In genomic region chr17:44310188-44310587, GRCh38 we compare ENCODE assay signal across 35 cellular contexts. TPM values are rescaled to one million over a fixed set of nuclear protein-coding genes. Genes with fewer than 3 reads are reported as not detected.
DNase-seq lines count a peak whose midpoint lies in the region; ATAC-seq, FAIRE-seq and TF ChIP-seq lines count a peak whose summit lies in the region.
"Had no signal": no experiment of that assay in that cellular context is flagged by ENCODE, and none has a peak within 500 bp of the region (broad histone marks: within the 10 kb centered on the region; RNA-seq: fewer than 3 reads in every experiment).

No MANE protein-coding gene starts in this region.

- peaks cover 29% of the 10 kb centered on the region for H3K4me1 Mint-ChIP-seq in stimulated activated naive CD8-positive, alpha-beta T cell treated with anti-CD3 and anti-CD28 coated beads, Interleukin-15, amount 100 ng/mL, for 72 hours
- H3K4me1 Mint-ChIP-seq in astrocyte (ENCODE audit: low read depth, unreplicated experiment) (peaks cover 4% of the 10 kb centered on the region), endothelial cell (ENCODE audit: unreplicated experiment) (peaks cover 4% of the 10 kb centered on the region)
- H3K4me1 Mint-ChIP-seq in naive thymus-derived CD8-positive, alpha-beta T cell, result peaks cover 12 to 25% (median 17%) of the 10 kb centered on the region in 4 donors
- H3K4me1 Mint-ChIP-seq in T-helper 2 cell treated with Interferon-gamma antibody and Interleukin-4, amounts not matched to agents 5 μg/mL and 100 μg/mL, for 36 hours (ENCODE audit: low read depth), result peaks cover 2% of the 10 kb centered on the region

- H3K9ac ChIP-seq in astrocyte (ENCODE audit: low read length), result no peak overlapping the region
- H3K9ac ChIP-seq: BLaER1 treated with 17β-estradiol and CSF1 and Interleukin-3, amounts not matched to agents 10 nM and 100 nM had no signal

- no peak for ATAC-seq in stimulated activated naive CD8-positive, alpha-beta T cell treated with anti-CD3 and anti-CD28 coated beads, Interleukin-15, amount 100 ng/mL, for 72 hours
- no peak for ATAC-seq in stimulated activated naive CD8-positive, alpha-beta T cell treated with anti-CD3 and anti-CD28 coated beads, Interleukin-15, Interleukin-2, amounts not matched to agents 100 U/mL and 50 U/mL, for 24 hours
- ATAC-seq in naive thymus-derived CD8-positive, alpha-beta T cell, result no peak
- ATAC-seq in HG03571 (IDR thresholded peaks at IDR 0.05; ENCODE audit: unreplicated experiment), result no peak
- ATAC-seq: activated CD4-positive, alpha-beta T cell treated with anti-CD3 and anti-CD28 coated beads for 36 hours; heart right ventricle; K562; SK-N-SH treated with all-trans-retinoic acid at 6 μM for 48 hours had no signal

- no peak overlapping the region for H3K4me3 ChIP-seq in astrocyte (ENCODE audit: insufficient read depth, low read depth, low read length)
- H3K4me3 ChIP-seq: BLaER1 treated with 17β-estradiol and CSF1 and Interleukin-3, amounts not matched to agents 10 nM and 100 nM; breast epithelium; esophagus muscularis mucosa; heart right ventricle; K562; stomach; tibial artery had no signal

- peaks cover 24% of the 10 kb centered on the region for H3K27me3 ChIP-seq in astrocyte (ENCODE audit: insufficient read depth, low read length)

- no peak overlapping the region for H3K27ac ChIP-seq in astrocyte (ENCODE audit: low read depth, low read length)
- H3K27ac ChIP-seq: BLaER1 treated with 17β-estradiol and CSF1 and Interleukin-3, amounts not matched to agents 10 nM and 100 nM; breast epithelium; esophagus muscularis mucosa; foreskin keratinocyte; heart right ventricle; stomach; tibial artery had no signal

- POLR2A ChIA-PET in naive thymus-derived CD8-positive, alpha-beta T cell (lab: Charles Lee), result interaction anchor here (0.6 to 3.1 kb wide), 3 partner anchors 14 to 92 kb away, joined by 3 to 28 read pairs (median 3); partner anchors contain the start of gene SLC25A39

- H3K4me2 ChIP-seq in astrocyte (ENCODE audit: low read length), result no peak overlapping the region

- peak overlapping the region; percentile 13 to 46 for H3K4me3 Mint-ChIP-seq in stimulated activated naive CD8-positive, alpha-beta T cell treated with anti-CD3 and anti-CD28 coated beads, Interleukin-15, amount 100 ng/mL, for 72 hours
- peak overlapping the region; percentile 62 for H3K4me3 Mint-ChIP-seq in astrocyte (ENCODE audit: unreplicated experiment)
- peak overlapping the region in 7 of 10 donors; percentile 14 to 65 (median 52) for H3K4me3 Mint-ChIP-seq in naive thymus-derived CD8-positive, alpha-beta T cell
- no peak overlapping the region for H3K4me3 Mint-ChIP-seq in endothelial cell (ENCODE audit: unreplicated experiment)
- H3K4me3 Mint-ChIP-seq in T-helper 2 cell treated with Interferon-gamma antibody and Interleukin-4, amounts not matched to agents 5 μg/mL and 100 μg/mL, for 36 hours, result no peak overlapping the region
- H3K4me3 Mint-ChIP-seq: activated CD4-positive, alpha-beta T cell treated with anti-CD3 and anti-CD28 coated beads for 36 hours had no signal

- H3K4me1 ChIP-seq in astrocyte (ENCODE audit: insufficient read depth, low read length), result peaks cover 3% of the 10 kb centered on the region
- H3K4me1 ChIP-seq: foreskin keratinocyte had no signal

- H3K9me3 ChIP-seq in astrocyte (ENCODE audit: insufficient read depth, low read depth, low read length), result no peaks in the 10 kb centered on the region
- H3K9me3 ChIP-seq: BLaER1 treated with 17β-estradiol and CSF1 and Interleukin-3, amounts not matched to agents 10 nM and 100 nM; breast epithelium; esophagus muscularis mucosa; heart right ventricle; stomach; tibial artery had no signal

- H3K36me3 Mint-ChIP-seq in astrocyte (ENCODE audit: low read depth, unreplicated experiment) (peaks cover 2% of the 10 kb centered on the region), endothelial cell (ENCODE audit: low read depth, unreplicated experiment) (no peaks in the 10 kb centered on the region)
- H3K36me3 Mint-ChIP-seq in naive thymus-derived CD8-positive, alpha-beta T cell, result no peaks in the 10 kb centered on the region
- H3K36me3 Mint-ChIP-seq in T-helper 2 cell treated with Interferon-gamma antibody and Interleukin-4, amounts not matched to agents 5 μg/mL and 100 μg/mL, for 36 hours (ENCODE audit: low read depth), result no peaks in the 10 kb centered on the region

- H3K36me3 ChIP-seq in astrocyte (ENCODE audit: insufficient read depth, low read length), result no peaks in the 10 kb centered on the region
- H3K36me3 ChIP-seq: BLaER1 treated with 17β-estradiol and CSF1 and Interleukin-3, amounts not matched to agents 10 nM and 100 nM; breast epithelium; esophagus muscularis mucosa; heart right ventricle; stomach; tibial artery had no signal

- no peak overlapping the region for H2AFZ ChIP-seq in astrocyte (ENCODE audit: low read depth, low read length)

- DNase-seq in stimulated activated naive CD8-positive, alpha-beta T cell treated with anti-CD3 and anti-CD28 coated beads, Interleukin-15, amount 100 ng/mL, for 72 hours, result no peak
- DNase-seq in stimulated activated naive CD8-positive, alpha-beta T cell treated with anti-CD3 and anti-CD28 coated beads, Interleukin-15, Interleukin-2, amounts not matched to agents 100 U/mL and 50 U/mL, for 24 hours, result no peak
- DNase-seq in astrocyte (ENCODE audit: low read depth) (no peak), endothelial cell (ENCODE audit: low spot score) (no peak)
- DNase-seq in naive thymus-derived CD8-positive, alpha-beta T cell, result no peak
- no peak for DNase-seq in T-helper 2 cell treated with Interferon-gamma antibody and Interleukin-4, amounts not matched to agents 5 μg/mL and 100 μg/mL, for 36 hours (ENCODE audit: low spot score)
- DNase-seq: ACHN; activated CD4-positive, alpha-beta T cell treated with anti-CD3 and anti-CD28 coated beads for 36 hours; activated CD8-positive, alpha-beta memory T cell treated with anti-CD3 and anti-CD28 coated beads for 24 hours; activated gamma-delta T cell treated with Interleukin-2 at 50 U/mL for 16 hours; amniotic stem cell; COR-L47; DMS79; effector CD8-positive, alpha-beta T cell; foreskin keratinocyte; GF-D8; heart right ventricle; mammary epithelial cell; MM.1S; NCI-H1436; NCI-H2081 treated with DMSO at 0.1 percent for 48 hours; NCI-H226; stomach; T-helper 2 cell; tibial artery had no signal

- TF ChIP-seq CTCF in astrocyte (IDR thresholded peaks at IDR 0.05; ENCODE audit: insufficient read depth, low read depth, low read length), result no peak
- TF ChIP-seq CTCF in endothelial cell (IDR thresholded peaks at IDR 0.05; ENCODE audit: unreplicated experiment), result no peak

- H3K27me3 Mint-ChIP-seq in stimulated activated naive CD8-positive, alpha-beta T cell treated with anti-CD3 and anti-CD28 coated beads, Interleukin-15, amount 100 ng/mL, for 72 hours, result peaks cover 76% of the 10 kb centered on the region
- H3K27me3 Mint-ChIP-seq in astrocyte (ENCODE audit: low read depth, unreplicated experiment) (peaks cover 30% of the 10 kb centered on the region), endothelial cell (ENCODE audit: unreplicated experiment) (peaks cover 19% of the 10 kb centered on the region)
- peaks cover 10 to 39% (median 30%) of the 10 kb centered on the region in 5 donors for H3K27me3 Mint-ChIP-seq in naive thymus-derived CD8-positive, alpha-beta T cell
- H3K27me3 Mint-ChIP-seq in T-helper 2 cell treated with Interferon-gamma antibody and Interleukin-4, amounts not matched to agents 5 μg/mL and 100 μg/mL, for 36 hours (ENCODE audit: low read depth), result peaks cover 53% of the 10 kb centered on the region

- no peaks in the 10 kb centered on the region for H3K9me3 Mint-ChIP-seq in stimulated activated naive CD8-positive, alpha-beta T cell treated with anti-CD3 and anti-CD28 coated beads, Interleukin-15, amount 100 ng/mL, for 72 hours
- no peaks in the 10 kb centered on the region for H3K9me3 Mint-ChIP-seq in astrocyte (ENCODE audit: unreplicated experiment)
- no peaks in the 10 kb centered on the region for H3K9me3 Mint-ChIP-seq in naive thymus-derived CD8-positive, alpha-beta T cell
- no peaks in the 10 kb centered on the region for H3K9me3 Mint-ChIP-seq in endothelial cell (ENCODE audit: unreplicated experiment)
- no peaks in the 10 kb centered on the region for H3K9me3 Mint-ChIP-seq in T-helper 2 cell treated with Interferon-gamma antibody and Interleukin-4, amounts not matched to agents 5 μg/mL and 100 μg/mL, for 36 hours

- H3K79me2 ChIP-seq in astrocyte (ENCODE audit: insufficient read depth, low read length), result no peaks in the 10 kb centered on the region

- no peak overlapping the region for H3K27ac Mint-ChIP-seq in stimulated activated naive CD8-positive, alpha-beta T cell treated with anti-CD3 and anti-CD28 coated beads, Interleukin-15, amount 100 ng/mL, for 72 hours
- H3K27ac Mint-ChIP-seq in astrocyte (ENCODE audit: unreplicated experiment) (no peak overlapping the region), endothelial cell (ENCODE audit: unreplicated experiment) (no peak overlapping the region)
- no peak overlapping the region for H3K27ac Mint-ChIP-seq in naive thymus-derived CD8-positive, alpha-beta T cell
- no peak overlapping the region for H3K27ac Mint-ChIP-seq in T-helper 2 cell treated with Interferon-gamma antibody and Interleukin-4, amounts not matched to agents 5 μg/mL and 100 μg/mL, for 36 hours
- H3K27ac Mint-ChIP-seq: activated CD4-positive, alpha-beta T cell treated with anti-CD3 and anti-CD28 coated beads for 36 hours had no signal

- no peaks in the 10 kb centered on the region for H4K20me1 ChIP-seq in astrocyte (ENCODE audit: insufficient read depth, low read length)

- no peak for FAIRE-seq in astrocyte (lab: Jason Lieb, UNC)
- FAIRE-seq: colon, K562 had no signal

RNA-seq across cellular contexts. Expression of gene RUNDC3A, which starts 1.8 kb away (rescaled TPM):
- 2.0 and 3.4 TPM in 2 replicates for total RNA-seq in astrocyte
- not detected for total RNA-seq in naive thymus-derived CD8-positive, alpha-beta T cell
- polyA plus RNA-seq in naive thymus-derived CD8-positive, alpha-beta T cell, result not detected
- total RNA-seq in endothelial cell (ENCODE audit: unreplicated experiment), result 0.82 TPM
- total RNA-seq: K562 had no signal
- polyA plus RNA-seq: K562 had no signal

RNA-seq across cellular contexts. Expression of gene SLC25A39, which starts 14.4 kb away (rescaled TPM):
- total RNA-seq in astrocyte (80.6 and 80.9 TPM in 2 replicates), endothelial cell (ENCODE audit: unreplicated experiment) (124 TPM)
- 10 to 100 TPM; 94.9 to 98.8 TPM for total RNA-seq in naive thymus-derived CD8-positive, alpha-beta T cell
- polyA plus RNA-seq in naive thymus-derived CD8-positive, alpha-beta T cell, result 100 to 1,000 TPM; 133 to 176 (median 162) TPM

RNA-seq across cellular contexts. Expression of gene GRN, which starts 34.9 kb away (rescaled TPM):
- total RNA-seq in astrocyte, result 327 and 338 TPM in 2 replicates
- total RNA-seq in naive thymus-derived CD8-positive, alpha-beta T cell, result 10 to 100 TPM; 27.5 to 33.5 TPM
- polyA plus RNA-seq in naive thymus-derived CD8-positive, alpha-beta T cell, result 10 to 100 TPM; 24.8 to 43.7 (median 41.6) TPM
- total RNA-seq in endothelial cell (ENCODE audit: unreplicated experiment), result 904 TPM

RNA-seq across cellular contexts. Expression of gene SLC4A1, which starts 42.3 kb away (rescaled TPM):
- not detected in 2 replicates for total RNA-seq in astrocyte
- total RNA-seq in naive thymus-derived CD8-positive, alpha-beta T cell, result not detected
- polyA plus RNA-seq in naive thymus-derived CD8-positive, alpha-beta T cell, result not detected
- total RNA-seq in endothelial cell (ENCODE audit: unreplicated experiment), result not detected
- total RNA-seq: activated CD4-positive, alpha-beta T cell treated with anti-CD3 and anti-CD28 coated beads for 36 hours; foreskin keratinocyte; HT1080; mammary epithelial cell; osteocyte; renal cortical epithelial cell had no signal
- polyA plus RNA-seq: foreskin keratinocyte, mammary epithelial cell, stomach had no signal

RNA-seq across cellular contexts. Expression of gene FAM171A2, which starts 53.5 kb away (rescaled TPM):
- total RNA-seq in astrocyte (18.2 and 22.8 TPM in 2 replicates), endothelial cell (ENCODE audit: unreplicated experiment) (53.7 TPM)
- 1 to 10 TPM; 1.3 to 1.5 TPM for total RNA-seq in naive thymus-derived CD8-positive, alpha-beta T cell
- polyA plus RNA-seq in naive thymus-derived CD8-positive, alpha-beta T cell, result under 1 TPM; 0.08 to 0.33 (median 0.10) TPM

Comparison
In these comparisons a context has a peak if more than half of its experiments do, and no peak if none do; other contexts are left out.
1. H3K4me3 Mint-ChIP-seq: peak in stimulated activated naive CD8-positive, alpha-beta T cell treated with anti-CD3 and anti-CD28 coated beads, Interleukin-15, amount 100 ng/mL, for 72 hours (2 of 2), astrocyte (single experiment) and naive thymus-derived CD8-positive, alpha-beta T cell (7 of 10); none in endothelial cell (single experiment) and T-helper 2 cell treated with Interferon-gamma antibody and Interleukin-4, amounts not matched to agents 5 μg/mL and 100 μg/mL, for 36 hours (single experiment).